1 cellular context compared by ENCODE assay signal in the genomic region with DNA sequence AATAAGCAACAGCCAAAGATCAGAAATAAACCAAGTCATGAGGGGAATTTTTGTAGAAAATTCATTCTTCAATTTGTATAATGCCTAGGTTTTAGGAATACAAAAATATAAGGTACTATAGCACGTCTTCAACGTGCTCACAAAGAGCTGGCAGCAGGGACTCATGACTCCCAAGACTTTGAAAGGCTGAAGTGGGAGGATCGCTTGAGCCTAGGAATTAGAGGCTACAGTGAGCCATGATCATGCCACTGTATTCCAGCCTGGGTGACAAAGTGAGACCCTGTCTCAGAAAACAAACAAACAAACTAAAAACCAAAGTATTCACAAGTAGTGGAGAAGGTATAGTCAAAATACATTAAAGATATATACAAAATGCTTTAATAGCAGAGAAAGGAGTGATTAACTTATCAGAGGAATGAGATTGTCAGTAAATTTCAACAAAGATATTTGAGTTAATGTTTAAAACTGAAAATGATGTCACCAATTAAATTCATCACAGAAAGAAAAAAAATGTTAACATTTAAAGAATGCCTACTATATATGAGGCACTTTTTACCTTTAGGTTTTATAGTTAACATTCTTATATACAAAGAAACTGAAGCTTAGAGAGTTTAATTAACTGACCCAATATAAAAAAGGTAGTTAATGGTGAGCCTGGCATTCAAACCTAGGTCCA.
TF ChIP-seq lines count a peak whose summit lies in the region.

No MANE protein-coding gene starts in this region.

TF ChIP-seq in neural cell, 6 proteins besides CTCF, POLR2A, EP300 and RAD21 (continued from another document):
- TF ChIP-seq, protein P1, sequence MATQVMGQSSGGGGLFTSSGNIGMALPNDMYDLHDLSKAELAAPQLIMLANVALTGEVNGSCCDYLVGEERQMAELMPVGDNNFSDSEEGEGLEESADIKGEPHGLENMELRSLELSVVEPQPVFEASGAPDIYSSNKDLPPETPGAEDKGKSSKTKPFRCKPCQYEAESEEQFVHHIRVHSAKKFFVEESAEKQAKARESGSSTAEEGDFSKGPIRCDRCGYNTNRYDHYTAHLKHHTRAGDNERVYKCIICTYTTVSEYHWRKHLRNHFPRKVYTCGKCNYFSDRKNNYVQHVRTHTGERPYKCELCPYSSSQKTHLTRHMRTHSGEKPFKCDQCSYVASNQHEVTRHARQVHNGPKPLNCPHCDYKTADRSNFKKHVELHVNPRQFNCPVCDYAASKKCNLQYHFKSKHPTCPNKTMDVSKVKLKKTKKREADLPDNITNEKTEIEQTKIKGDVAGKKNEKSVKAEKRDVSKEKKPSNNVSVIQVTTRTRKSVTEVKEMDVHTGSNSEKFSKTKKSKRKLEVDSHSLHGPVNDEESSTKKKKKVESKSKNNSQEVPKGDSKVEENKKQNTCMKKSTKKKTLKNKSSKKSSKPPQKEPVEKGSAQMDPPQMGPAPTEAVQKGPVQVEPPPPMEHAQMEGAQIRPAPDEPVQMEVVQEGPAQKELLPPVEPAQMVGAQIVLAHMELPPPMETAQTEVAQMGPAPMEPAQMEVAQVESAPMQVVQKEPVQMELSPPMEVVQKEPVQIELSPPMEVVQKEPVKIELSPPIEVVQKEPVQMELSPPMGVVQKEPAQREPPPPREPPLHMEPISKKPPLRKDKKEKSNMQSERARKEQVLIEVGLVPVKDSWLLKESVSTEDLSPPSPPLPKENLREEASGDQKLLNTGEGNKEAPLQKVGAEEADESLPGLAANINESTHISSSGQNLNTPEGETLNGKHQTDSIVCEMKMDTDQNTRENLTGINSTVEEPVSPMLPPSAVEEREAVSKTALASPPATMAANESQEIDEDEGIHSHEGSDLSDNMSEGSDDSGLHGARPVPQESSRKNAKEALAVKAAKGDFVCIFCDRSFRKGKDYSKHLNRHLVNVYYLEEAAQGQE (IDR thresholded peaks at IDR 0.05; ENCODE audit: borderline replicate concordance) = no peak
- TF ChIP-seq SMC3 (conservative IDR thresholded peaks at IDR 0.05; ENCODE audit: poor library complexity) = no peak
